ENCODE assay signal across 21 cellular contexts in genomic region chr11:27535103-27535502, GRCh38.
"Had no signal": no experiment of that assay in that cellular context is flagged by ENCODE, and none has a peak within 500 bp of the region (broad histone marks: within the 10 kb centered on the region; RNA-seq: fewer than 3 reads in every experiment).

No MANE protein-coding gene starts in this region.

- ATAC-seq: stimulated activated effector memory CD8-positive, alpha-beta T cell treated with anti-CD3 and anti-CD28 coated beads, Interleukin-12 subunit alpha, Interleukin-12 subunit beta, amount 100 ng/mL, for 72 hours; stimulated activated memory B cell treated with anti-CD40 and anti-IgM and Interleukin-4, amounts not matched to agents 10 μg/mL and 1 μg/mL and 100 μg/mL, for 72 hours; stimulated activated naive B cell treated with anti-CD40 and anti-IgM and Interleukin-4, amounts not matched to agents 10 μg/mL and 1 μg/mL and 100 μg/mL, for 72 hours; stimulated activated naive CD8-positive, alpha-beta T cell treated with anti-CD3 and anti-CD28 coated beads, Interleukin-15, amount 100 ng/mL, for 72 hours; stimulated activated naive CD8-positive, alpha-beta T cell treated with anti-CD3 and anti-CD28 coated beads, Interleukin-15, Interleukin-2, amounts not matched to agents 100 U/mL and 50 U/mL, for 24 hours; upper lobe of right lung had no signal

- DNase-seq: stimulated activated CD4-positive, alpha-beta T cell treated with anti-CD3 and anti-CD28 coated beads, Interleukin-2, amount 100 ng/mL, for 48 hours; stimulated activated CD4-positive, alpha-beta T cell treated with anti-CD3 and anti-CD28 coated beads, Interleukin-4, amount 100 ng/mL, for 1 hour; stimulated activated CD4-positive, alpha-beta T cell treated with anti-CD3 and anti-CD28 coated beads, Interleukin-4, amount 100 ng/mL, for 24 hours; stimulated activated CD4-positive, alpha-beta T cell treated with anti-CD3 and anti-CD28 coated beads, Interleukin-4, amount 100 ng/mL, for 4 hours; stimulated activated CD8-positive, alpha-beta memory T cell treated with anti-CD3 and anti-CD28 coated beads, Interleukin-4, amount 100 ng/mL, for 48 hours; stimulated activated naive B cell treated with anti-CD40 and anti-IgM and Interleukin-4, amounts not matched to agents 10 μg/mL and 1 μg/mL and 100 μg/mL, for 72 hours; stimulated activated naive CD4-positive, alpha-beta T cell; stimulated activated naive CD4-positive, alpha-beta T cell treated with Interleukin-2 at 50 U/mL for 16 hours; stimulated activated naive CD8-positive, alpha-beta T cell treated with anti-CD3 and anti-CD28 coated beads, Interleukin-15, amount 100 ng/mL, for 72 hours; stimulated activated naive CD8-positive, alpha-beta T cell treated with anti-CD3 and anti-CD28 coated beads, Interleukin-15, Interleukin-2, amounts not matched to agents 100 U/mL and 50 U/mL, for 24 hours; stomach; substantia nigra; testis; thyroid gland; tibial artery; transverse colon; upper lobe of left lung; upper lobe of right lung; uterus had no signal
